16 cellular contexts compared by ENCODE assay signal in the genomic region with DNA sequence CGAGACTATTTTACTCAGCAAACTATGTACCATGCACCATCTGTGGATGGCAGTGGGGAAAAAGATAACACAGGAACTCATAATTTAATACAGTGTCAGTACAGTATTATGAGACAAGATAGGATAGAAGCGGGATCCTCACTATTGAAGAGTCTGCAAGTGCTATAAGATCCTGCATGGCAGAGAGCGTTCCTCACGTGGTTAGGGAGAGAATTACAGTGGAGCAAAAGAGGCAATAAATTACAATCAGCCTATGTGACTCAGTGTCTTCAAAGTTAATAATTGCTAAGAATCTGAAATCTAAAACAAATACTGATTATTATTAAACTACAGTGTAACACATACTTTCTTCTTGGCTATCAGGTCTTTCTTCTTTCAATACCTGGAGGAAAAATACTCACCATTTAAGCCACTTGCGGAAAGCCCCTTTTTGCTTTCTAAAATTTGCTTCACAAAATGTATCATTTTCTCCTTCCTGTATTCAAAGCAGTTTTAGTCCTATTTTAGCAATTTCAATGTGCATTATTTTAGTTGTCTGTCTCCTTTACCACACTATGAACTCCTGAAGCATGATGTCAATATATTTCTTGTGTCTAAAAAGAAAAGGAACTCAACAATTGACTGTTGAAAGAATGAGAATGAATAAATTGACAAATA.
DNase-seq lines count a peak whose midpoint lies in the region; ATAC-seq and TF ChIP-seq lines count a peak whose summit lies in the region.
"Had no signal": no experiment of that assay in that cellular context is flagged by ENCODE, and none has a peak within 500 bp of the region (broad histone marks: within the 10 kb centered on the region; RNA-seq: fewer than 3 reads in every experiment).

No MANE protein-coding gene starts in this region.

- H3K9ac ChIP-seq in MM.1S (ENCODE audit: low read length) = no peak overlapping the region

- no peaks in the 10 kb centered on the region for H3K27me3 ChIP-seq in GM06990 (replicated peaks; ENCODE audit: control insufficient read depth, insufficient read depth, low read length)
- H3K27me3 ChIP-seq in MM.1S (replicated peaks; ENCODE audit: insufficient read depth, low read length) = no peaks in the 10 kb centered on the region
- H3K27me3 ChIP-seq: foreskin keratinocyte had no signal

- H3K36me3 ChIP-seq in GM06990 (ENCODE audit: control insufficient read depth, insufficient read depth, low read length) = no peaks in the 10 kb centered on the region
- no peaks in the 10 kb centered on the region for H3K36me3 ChIP-seq in MM.1S (replicated peaks; ENCODE audit: insufficient read depth, low read length)

- no peaks in the 10 kb centered on the region for H3K4me1 ChIP-seq in MM.1S (ENCODE audit: low read length)
- H3K4me1 ChIP-seq: foreskin keratinocyte had no signal

- H3K4me3 ChIP-seq in GM06990 (replicated peaks; ENCODE audit: low read depth, low read length) (no peak overlapping the region), MM.1S (ENCODE audit: low read length) (no peak overlapping the region)
- H3K4me3 ChIP-seq: smooth muscle cell had no signal

- H3F3A ChIP-seq in MM.1S (ENCODE audit: insufficient read depth, low read length) = no peaks in the 10 kb centered on the region

- peak; percentile 19 for TF ChIP-seq CTCF in GM06990 (IDR thresholded peaks at IDR 0.05; ENCODE audit: insufficient read depth, low read length, poor library complexity, severe bottlenecking)
- TF ChIP-seq CTCF in MM.1S (IDR thresholded peaks at IDR 0.05; ENCODE audit: low read length) = no peak

- DNase-seq in GM06990 (ENCODE audit: extremely low read depth, insufficient read length) = peak; percentile 58
- peak; percentile 14 for DNase-seq in MM.1S
- no peak for DNase-seq in activated T-cell treated with anti-CD3 and anti-CD28 coated beads for 4 hours
- DNase-seq in NCI-H1694 treated with DMSO at 0.1 percent for 48 hours (lab: John Stamatoyannopoulos, UW) = no peak
- no peak for DNase-seq in HUDEP-2 (lab: John Stamatoyannopoulos, UW; ENCODE audit: unreplicated experiment in 76 of 76)
- no peak for DNase-seq in globus pallidus (ENCODE audit: low spot score)
- DNase-seq: activated CD8-positive, alpha-beta memory T cell treated with anti-CD3 and anti-CD28 coated beads, Interleukin-2, amount 50 U/mL, for 48 hours; amniotic stem cell; dermis blood vessel endothelial cell; foreskin keratinocyte; NCI-H524; nephron progenitor cell; SIG-M5 had no signal

- no peak overlapping the region for H2AFZ ChIP-seq in MM.1S (ENCODE audit: low read length)

- no peaks in the 10 kb centered on the region for H3K9me2 ChIP-seq in MM.1S (replicated peaks; ENCODE audit: insufficient read depth, low read length)

- no peaks in the 10 kb centered on the region for H4K20me1 ChIP-seq in MM.1S (ENCODE audit: insufficient read depth, low read length)

- H3K79me2 ChIP-seq in MM.1S (ENCODE audit: low read length) = no peaks in the 10 kb centered on the region

- no peak overlapping the region for H3K4me2 ChIP-seq in MM.1S (ENCODE audit: low read depth, low read length)
- H3K4me2 ChIP-seq: smooth muscle cell had no signal

- ATAC-seq in GM19023 (IDR thresholded peaks at IDR 0.05; ENCODE audit: unreplicated experiment) (peak; percentile 60), HG02642 (IDR thresholded peaks at IDR 0.05; ENCODE audit: poor library complexity, unreplicated experiment) (peak; percentile 53)
- ATAC-seq: foreskin keratinocyte had no signal

- no peaks in the 10 kb centered on the region for H3K9me3 ChIP-seq in MM.1S (replicated peaks; ENCODE audit: insufficient read depth, low read length)

- no peak overlapping the region for H3K27ac ChIP-seq in MM.1S (ENCODE audit: low read length)
- H3K27ac ChIP-seq: foreskin keratinocyte had no signal

Comparison
In these comparisons a context has a peak if more than half of its experiments do, and no peak if none do; other contexts are left out.
1. DNase-seq: peak in GM06990 (single experiment) and MM.1S (single experiment); none in activated T-cell treated with anti-CD3 and anti-CD28 coated beads for 4 hours (single experiment), NCI-H1694 treated with DMSO at 0.1 percent for 48 hours (single experiment), HUDEP-2 (0 of 76) and globus pallidus (single experiment).